Comparison of ENCODE assay signal across 13 cellular contexts in genomic region chr6:166112580-166112979, GRCh38. TPM values are rescaled to one million over a fixed set of nuclear protein-coding genes. Genes with fewer than 3 reads are reported as not detected.
DNase-seq lines count a peak whose midpoint lies in the region; ATAC-seq, FAIRE-seq and TF ChIP-seq lines count a peak whose summit lies in the region.
"Had no signal": no experiment of that assay in that cellular context is flagged by ENCODE, and none has a peak within 500 bp of the region (broad histone marks: within the 10 kb centered on the region; RNA-seq: fewer than 3 reads in every experiment).

No MANE protein-coding gene starts in this region.

- no peaks in the 10 kb centered on the region for H3K36me3 Mint-ChIP-seq in stimulated activated naive B cell treated with anti-CD40 and anti-IgM and Interleukin-4, amounts not matched to agents 10 μg/mL and 1 μg/mL and 100 μg/mL, for 72 hours

- FAIRE-seq in RCC 7860 (lab: Jason Lieb, UNC): peak; percentile 79

- intact Hi-C loops in Right ventricle myocardium inferior (cut with DNase I): no loop called here

- no peaks in the 10 kb centered on the region for H3K4me1 Mint-ChIP-seq in stimulated activated naive B cell treated with anti-CD40 and anti-IgM and Interleukin-4, amounts not matched to agents 10 μg/mL and 1 μg/mL and 100 μg/mL, for 72 hours
- H3K4me1 Mint-ChIP-seq: activated B cell treated with CpG ODN at 0.5 μM for 24 hours had no signal

- DNase-seq in Right ventricle myocardium inferior (ENCODE audit: missing footprints): no peak
- no peak for DNase-seq in right atrium auricular region (ENCODE audit: low spot score)
- DNase-seq in RCC 7860 (ENCODE audit: low spot score): peak; percentile 90
- DNase-seq in fibroblast of pulmonary artery (ENCODE audit: low read depth): peak; percentile 80
- DNase-seq in stromal cell of bone marrow (ENCODE audit: low read depth): peak; percentile 67
- no peak for DNase-seq in stimulated activated naive B cell treated with anti-CD40 and anti-IgM and Interleukin-4, amounts not matched to agents 10 μg/mL and 1 μg/mL and 100 μg/mL, for 72 hours
- no peak for DNase-seq in AML-193 (lab: John Stamatoyannopoulos, UW)
- DNase-seq in stimulated activated naive CD4-positive, alpha-beta T cell (lab: John Stamatoyannopoulos, UW): no peak
- DNase-seq: activated B cell treated with CpG ODN at 0.5 μM for 24 hours; activated effector memory CD4-positive, alpha-beta T cell treated with Interleukin-2 at 50 U/mL for 16 hours; MV-4-11; NK-92 treated with Interleukin-12 subunit alpha and Interleukin-12 subunit beta, amount 100 ng/mL, for 24 hours had no signal

- ATAC-seq in Right ventricle myocardium inferior: peak; percentile 52
- no peak for ATAC-seq in stimulated activated naive B cell treated with anti-CD40 and anti-IgM and Interleukin-4, amounts not matched to agents 10 μg/mL and 1 μg/mL and 100 μg/mL, for 72 hours (replicated peaks)

- H3K4me1 ChIP-seq in right atrium auricular region: no peaks in the 10 kb centered on the region

- TF ChIP-seq CTCF in right atrium auricular region (IDR thresholded peaks at IDR 0.05) (no peak), fibroblast of pulmonary artery (IDR thresholded peaks at IDR 0.05; ENCODE audit: low read length, missing control alignments) (no peak)

- H3K27ac Mint-ChIP-seq in stimulated activated naive B cell treated with anti-CD40 and anti-IgM and Interleukin-4, amounts not matched to agents 10 μg/mL and 1 μg/mL and 100 μg/mL, for 72 hours: no peak overlapping the region
- H3K27ac Mint-ChIP-seq: activated B cell treated with CpG ODN at 0.5 μM for 24 hours had no signal

- peaks cover 0 to 4% of the 10 kb centered on the region in 2 donors for H3K9me3 Mint-ChIP-seq in stimulated activated naive B cell treated with anti-CD40 and anti-IgM and Interleukin-4, amounts not matched to agents 10 μg/mL and 1 μg/mL and 100 μg/mL, for 72 hours

- no peaks in the 10 kb centered on the region for H3K27me3 ChIP-seq in right atrium auricular region

- peaks cover 0 to 10% of the 10 kb centered on the region in 2 donors for H3K9me3 ChIP-seq in right atrium auricular region
- H3K9me3 ChIP-seq: neutrophil had no signal

- H3K4me3 ChIP-seq in right atrium auricular region (no peak overlapping the region), fibroblast of pulmonary artery (replicated peaks; ENCODE audit: low read depth, low read length) (no peak overlapping the region)

- H3K27ac ChIP-seq in right atrium auricular region: no peak overlapping the region
- H3K27ac ChIP-seq: neutrophil had no signal

- no peaks in the 10 kb centered on the region for H3K36me3 ChIP-seq in right atrium auricular region
- H3K36me3 ChIP-seq: neutrophil had no signal

- H3K4me3 Mint-ChIP-seq in stimulated activated naive B cell treated with anti-CD40 and anti-IgM and Interleukin-4, amounts not matched to agents 10 μg/mL and 1 μg/mL and 100 μg/mL, for 72 hours: no peak overlapping the region
- H3K4me3 Mint-ChIP-seq: activated B cell treated with CpG ODN at 0.5 μM for 24 hours had no signal

- peaks cover 33 to 35% of the 10 kb centered on the region in 2 donors for H3K27me3 Mint-ChIP-seq in stimulated activated naive B cell treated with anti-CD40 and anti-IgM and Interleukin-4, amounts not matched to agents 10 μg/mL and 1 μg/mL and 100 μg/mL, for 72 hours

RNA-seq across cellular contexts. Expression of gene TBXT, which starts 55.1 kb away (rescaled TPM):
- total RNA-seq in Right ventricle myocardium inferior (not detected), right atrium auricular region (not detected)

Comparison
In these comparisons a context has a peak if more than half of its experiments do, and no peak if none do; other contexts are left out.
1. DNase-seq: peak in RCC 7860 (single experiment), fibroblast of pulmonary artery (single experiment) and stromal cell of bone marrow (single experiment); none in Right ventricle myocardium inferior (single experiment), right atrium auricular region (single experiment), stimulated activated naive B cell treated with anti-CD40 and anti-IgM and Interleukin-4, amounts not matched to agents 10 μg/mL and 1 μg/mL and 100 μg/mL, for 72 hours (single experiment), AML-193 (0 of 2) and stimulated activated naive CD4-positive, alpha-beta T cell (0 of 6).